8 cellular contexts compared by ENCODE assay signal in the genomic region with DNA sequence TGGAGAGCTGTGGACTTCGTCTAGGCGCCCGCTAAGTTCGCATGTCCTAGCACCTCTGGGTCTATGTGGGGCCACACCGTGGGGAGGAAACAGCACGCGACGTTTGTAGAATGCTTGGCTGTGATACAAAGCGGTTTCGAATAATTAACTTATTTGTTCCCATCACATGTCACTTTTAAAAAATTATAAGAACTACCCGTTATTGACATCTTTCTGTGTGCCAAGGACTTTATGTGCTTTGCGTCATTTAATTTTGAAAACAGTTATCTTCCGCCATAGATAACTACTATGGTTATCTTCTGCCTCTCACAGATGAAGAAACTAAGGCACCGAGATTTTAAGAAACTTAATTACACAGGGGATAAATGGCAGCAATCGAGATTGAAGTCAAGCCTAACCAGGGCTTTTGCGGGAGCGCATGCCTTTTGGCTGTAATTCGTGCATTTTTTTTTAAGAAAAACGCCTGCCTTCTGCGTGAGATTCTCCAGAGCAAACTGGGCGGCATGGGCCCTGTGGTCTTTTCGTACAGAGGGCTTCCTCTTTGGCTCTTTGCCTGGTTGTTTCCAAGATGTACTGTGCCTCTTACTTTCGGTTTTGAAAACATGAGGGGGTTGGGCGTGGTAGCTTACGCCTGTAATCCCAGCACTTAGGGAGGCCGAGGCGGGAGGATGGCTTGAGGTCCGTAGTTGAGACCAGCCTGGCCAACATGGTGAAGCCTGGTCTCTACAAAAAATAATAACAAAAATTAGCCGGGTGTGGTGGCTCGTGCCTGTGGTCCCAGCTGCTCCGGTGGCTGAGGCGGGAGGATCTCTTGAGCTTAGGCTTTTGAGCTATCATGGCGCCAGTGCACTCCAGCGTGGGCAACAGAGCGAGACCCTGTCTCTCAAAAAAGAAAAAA. TPM values are rescaled to one million over a fixed set of nuclear protein-coding genes. Genes with fewer than 3 reads are reported as not detected.
DNase-seq lines count a peak whose midpoint lies in the region; ATAC-seq and TF ChIP-seq lines count a peak whose summit lies in the region.

No MANE protein-coding gene starts in this region.

- H3K27ac ChIP-seq in tibial nerve, result peak overlapping the region; percentile 98 to 100 (median 100)

- peaks cover 0 to 44% (median 32%) of the 10 kb centered on the region in 4 donors for H3K4me1 ChIP-seq in tibial nerve

- no peaks in the 10 kb centered on the region for H3K27me3 ChIP-seq in tibial nerve

- no peaks in the 10 kb centered on the region for H3K9me3 Mint-ChIP-seq in natural killer cell

- intact Hi-C loops in natural killer cell (cut with micrococcal nuclease), result loop anchor here (10.0 kb wide), 1 partner anchor 872 kb away; a partner anchor contains a TSS

- DNase-seq in DMS114 treated with DMSO at 0.1 percent for 48 hours (lab: John Stamatoyannopoulos, UW; ENCODE audit: unreplicated experiment) (peak; percentile 54), RKO (ENCODE audit: low spot score) (peak; percentile 80), fibroblast of the aortic adventitia (ENCODE audit: low read depth) (peak; percentile 91), natural killer cell (peak; percentile 62), tibial nerve (ENCODE audit: low spot score in 2 of 2) (peak; percentile 35 to 88), middle frontal gyrus (ENCODE audit: extremely low spot score, low spot score) (no peak)
- peak; percentile 86 for DNase-seq in activated effector memory CD4-positive, alpha-beta T cell treated with anti-CD3 and anti-CD28 coated beads, Interleukin-2, amount 50 U/mL, for 16 hours

- no peaks in the 10 kb centered on the region for H3K27me3 Mint-ChIP-seq in natural killer cell (ENCODE audit: low read depth in 2 of 2)

- peak overlapping the region; percentile 100 for H3K4me3 Mint-ChIP-seq in natural killer cell

- ATAC-seq in HG03139 (IDR thresholded peaks at IDR 0.05; ENCODE audit: unreplicated experiment) (peak; percentile 4), natural killer cell (peak; percentile 17 to 31 (median 23))

- peaks cover 0 to 19% (median 11%) of the 10 kb centered on the region in 3 donors for H3K36me3 ChIP-seq in tibial nerve

- H3K4me3 ChIP-seq in fibroblast of the aortic adventitia (ENCODE audit: low read depth, low read length) (peak overlapping the region; percentile 100), tibial nerve (peak overlapping the region; percentile 81 to 99 (median 90))

- TF ChIP-seq EP300 in tibial nerve (IDR thresholded peaks at IDR 0.05), result peak in 1 of 2 donors; percentile 90

- no peaks in the 10 kb centered on the region for H3K9me3 ChIP-seq in tibial nerve

- no peak for TF ChIP-seq CTCF in fibroblast of the aortic adventitia (IDR thresholded peaks at IDR 0.05; ENCODE audit: insufficient read depth, low read length)
- no peak for TF ChIP-seq CTCF in natural killer cell (IDR thresholded peaks at IDR 0.05)
- no peak for TF ChIP-seq CTCF in tibial nerve (IDR thresholded peaks at IDR 0.05)

- TF ChIP-seq POLR2A in tibial nerve (IDR thresholded peaks at IDR 0.05), result peak; percentile 32 to 55

- WGBS in tibial nerve, 2 donors, result 8 to 9% methylated on average over 35 of the region's 35 CpGs

- H3K36me3 Mint-ChIP-seq in natural killer cell, result peaks cover 55% of the 10 kb centered on the region

- peak overlapping the region; percentile 92 to 100 for H3K27ac Mint-ChIP-seq in natural killer cell

- peaks cover 80 to 86% of the 10 kb centered on the region in 2 donors for H3K4me1 Mint-ChIP-seq in natural killer cell

RNA-seq across cellular contexts. Expression of a gene that starts 1.0 kb away (rescaled TPM):
- 2,390 and 3,757 TPM in 2 replicates for total RNA-seq in fibroblast of the aortic adventitia (ENCODE audit: low replicate concordance)
- total RNA-seq in natural killer cell, result 1,000 to 10,000 TPM; 7,484 to 8,893 (median 7,665) TPM
- total RNA-seq in tibial nerve, result 1,000 to 10,000 TPM; 2,056 to 2,934 (median 2,402) TPM

RNA-seq across cellular contexts. Expression of a gene that starts 1.2 kb away (rescaled TPM):
- total RNA-seq in fibroblast of the aortic adventitia (ENCODE audit: low replicate concordance) (0.72 and 0.82 TPM in 2 replicates), natural killer cell (100 to 1,000 TPM; 101 to 145 (median 112) TPM), tibial nerve (under 1 TPM; 0.30 to 0.98 (median 0.86) TPM)

RNA-seq across cellular contexts. Expression of a gene that starts 24.0 kb away (rescaled TPM):
- total RNA-seq in fibroblast of the aortic adventitia (ENCODE audit: low replicate concordance) (9.5 and 17.9 TPM in 2 replicates), natural killer cell (10 to 100 TPM; 14.2 to 20.1 (median 16.3) TPM), tibial nerve (10 to 100 TPM; 11.7 to 27.1 (median 19.3) TPM)

RNA-seq across cellular contexts. Expression of a gene that starts 48.9 kb away (rescaled TPM):
- total RNA-seq in fibroblast of the aortic adventitia (ENCODE audit: low replicate concordance), result 67.5 and 84.8 TPM in 2 replicates
- 100 to 1,000 TPM; 123 to 154 (median 153) TPM for total RNA-seq in natural killer cell
- total RNA-seq in tibial nerve, result 100 to 1,000 TPM in 2 of 4 donors, 10 to 100 TPM in 2; 65.5 to 157 (median 96.2) TPM

Comparison
In these comparisons a context has a peak if more than half of its experiments do, and no peak if none do; other contexts are left out.
1. RNA of a gene that starts 1.2 kb away (total RNA-seq): 101 to 145 TPM in natural killer cell; 0.30 to 0.98 TPM in tibial nerve and 0.72 to 0.82 TPM in fibroblast of the aortic adventitia; every median in the first group is over 10 times any median in the second.